In the genomic region with DNA sequence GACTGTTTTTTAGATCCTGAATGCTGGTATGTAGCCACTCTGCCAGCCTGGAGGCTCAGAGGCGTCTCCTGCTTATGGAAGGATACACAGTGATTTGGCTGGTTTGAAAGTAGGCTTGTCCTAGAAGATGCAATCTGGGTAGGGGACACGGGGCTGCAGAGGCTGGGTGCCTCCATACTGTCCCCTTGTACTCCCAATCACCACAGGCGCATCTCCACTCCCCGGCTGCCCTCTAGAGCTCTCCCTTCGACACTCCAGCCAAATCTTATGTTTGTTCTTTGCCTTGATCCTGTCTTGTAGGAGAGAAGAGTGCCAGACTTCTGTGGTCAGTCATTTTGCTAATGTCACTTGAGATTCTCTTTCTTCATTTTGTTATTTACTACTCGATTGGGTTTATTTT, we compare ENCODE assay signal across 15 cellular contexts.
DNase-seq lines count a peak whose midpoint lies in the region; ATAC-seq, FAIRE-seq and TF ChIP-seq lines count a peak whose summit lies in the region.
"Had no signal": no experiment of that assay in that cellular context is flagged by ENCODE, and none has a peak within 500 bp of the region (broad histone marks: within the 10 kb centered on the region; RNA-seq: fewer than 3 reads in every experiment).

No MANE protein-coding gene starts in this region.

- no peak overlapping the region for H3K4me2 ChIP-seq in H1 (ENCODE audit: insufficient read depth in 1 of 2, low read depth in 2 of 2, low read length in 2 of 2)
- no peak overlapping the region for H3K4me2 ChIP-seq in neuronal stem cell (ENCODE audit: insufficient read depth, low read length, poor library complexity, severe bottlenecking)

- H3K18ac ChIP-seq in H1 (ENCODE audit: extremely low read depth, low read length) (no peak overlapping the region), neuronal stem cell (ENCODE audit: low read length) (no peak overlapping the region)

- H3K9me3 Mint-ChIP-seq in WTC11: no peaks in the 10 kb centered on the region

- H3K4me1 Mint-ChIP-seq in WTC11: no peaks in the 10 kb centered on the region
- H3K4me1 Mint-ChIP-seq: CD4-positive, alpha-beta memory T cell had no signal

- TF ChIP-seq RAD21 in H1 (IDR thresholded peaks at IDR 0.05 in 1 of 2, conservative IDR thresholded peaks at IDR 0.05 in 1 of 2; ENCODE audit: low read depth in 2 of 2, low read length in 2 of 2): peak; percentile 32 to 44

- no peaks in the 10 kb centered on the region for H3K79me1 ChIP-seq in H1 (ENCODE audit: low read depth, low read length)
- H3K79me1 ChIP-seq in neuronal stem cell (ENCODE audit: low read depth, low read length): no peaks in the 10 kb centered on the region

- no peak overlapping the region for H3K4me3 Mint-ChIP-seq in WTC11
- H3K4me3 Mint-ChIP-seq: B cell; CD4-positive, alpha-beta memory T cell had no signal

- POLR2A ChIA-PET in WTC11 (lab: Charles Lee) (no interaction called here), H1 (lab: Charles Lee; ENCODE audit: partially characterized antibody) (interaction anchor here (0.5 kb wide), 1 partner anchor 496 kb away, joined by 3 read pairs; no protein-coding TSS in a partner anchor)

- no peak overlapping the region for H2BK15ac ChIP-seq in H1 (ENCODE audit: low read length)
- H2BK15ac ChIP-seq in neuronal stem cell (ENCODE audit: low read length): no peak overlapping the region

- no peak overlapping the region for H3K14ac ChIP-seq in H1 (ENCODE audit: insufficient read length)
- H3K14ac ChIP-seq in neuronal stem cell (ENCODE audit: low read length): no peak overlapping the region

- H2BK5ac ChIP-seq in H1 (ENCODE audit: low read depth, low read length) (no peak overlapping the region), neuronal stem cell (ENCODE audit: low read length) (peak overlapping the region; percentile 4)

- H3K9ac ChIP-seq in H1 (replicated peaks in 1 of 4; ENCODE audit: extremely low read depth in 1 of 4, low read depth in 3 of 4, low read length in 3 of 4) (no peak overlapping the region), neuronal stem cell (ENCODE audit: low read depth, low read length, poor library complexity) (no peak overlapping the region)

- H2BK12ac ChIP-seq in H1 (ENCODE audit: low read depth, low read length) (no peak overlapping the region), neuronal stem cell (ENCODE audit: low read length) (no peak overlapping the region)

- H3K9me3 ChIP-seq in H1 (ENCODE audit: insufficient read depth in 2 of 2, low read depth in 1 of 2, low read length in 1 of 2): no peaks in the 10 kb centered on the region
- no peaks in the 10 kb centered on the region for H3K9me3 ChIP-seq in neuronal stem cell (replicated peaks in 1 of 2; ENCODE audit: control insufficient read depth in 2 of 2, insufficient read depth in 1 of 2, low read depth in 1 of 2, low read length in 2 of 2)

- H3K23ac ChIP-seq in H1 (ENCODE audit: insufficient read length) (no peak overlapping the region), neuronal stem cell (ENCODE audit: low read depth, low read length, poor library complexity) (no peak overlapping the region)

- H2BK120ac ChIP-seq in H1 (replicated peaks; ENCODE audit: low read depth, low read length) (no peak overlapping the region), neuronal stem cell (ENCODE audit: low read depth, low read length) (no peak overlapping the region)

- H4K5ac ChIP-seq in H1 (ENCODE audit: insufficient read length, low read depth, low read length): no peak overlapping the region

- H3K23me2 ChIP-seq in H1 (ENCODE audit: low read depth, low read length): no peaks in the 10 kb centered on the region

- H4K91ac ChIP-seq in H1 (replicated peaks; ENCODE audit: insufficient read length, low read length) (no peak overlapping the region), neuronal stem cell (ENCODE audit: low read depth, low read length, poor library complexity) (no peak overlapping the region)

- no peak for TF ChIP-seq POLR2A in H1 (IDR thresholded peaks at IDR 0.05; ENCODE audit: control extremely low read depth in 1 of 2, low read depth in 2 of 2, low read length in 2 of 2)

- no peak for TF ChIP-seq EP300 in H1 (IDR thresholded peaks at IDR 0.05; ENCODE audit: borderline replicate concordance in 1 of 2, low read depth in 2 of 2, low read length in 2 of 2)

- no peaks in the 10 kb centered on the region for H3K79me2 ChIP-seq in H1 (ENCODE audit: control insufficient read depth in 1 of 2, insufficient read depth in 2 of 2, low read length in 2 of 2)

- no peak overlapping the region for H2BK20ac ChIP-seq in H1 (ENCODE audit: low read length)

- H2AFZ ChIP-seq in H1 (ENCODE audit: low read length) (0 out of 2 replicates have a peak overlapping the region, but pooled peaks have one; percentile 9), neuronal stem cell (ENCODE audit: low read length) (no peak overlapping the region)

- H3K4me1 ChIP-seq in H1 (replicated peaks in 1 of 4; ENCODE audit: control insufficient read depth in 3 of 4, insufficient read depth in 4 of 4, low read length in 3 of 4) (no peaks in the 10 kb centered on the region), neuronal stem cell (ENCODE audit: control insufficient read depth in 2 of 2, insufficient read depth in 1 of 2, low read depth in 1 of 2, low read length in 2 of 2) (no peaks in the 10 kb centered on the region)

- peak; percentile 72 for ATAC-seq in WTC11

- no peaks in the 10 kb centered on the region for H3K27me3 Mint-ChIP-seq in WTC11 (ENCODE audit: low read depth)
- H3K27me3 Mint-ChIP-seq: CD4-positive, alpha-beta memory T cell had no signal

- H4K8ac ChIP-seq in H1 (ENCODE audit: extremely low read depth, insufficient read depth, low read length) (no peak overlapping the region), neuronal stem cell (ENCODE audit: low read depth, low read length) (no peak overlapping the region)

- no peaks in the 10 kb centered on the region for H4K20me1 ChIP-seq in H1 (replicated peaks in 1 of 2; ENCODE audit: control insufficient read depth in 1 of 2, insufficient read depth in 2 of 2, low read length in 2 of 2)

- WGBS in H1 (ENCODE audit: extremely low coverage in 1 of 2, insufficient coverage in 1 of 2, insufficient read length in 1 of 2, insufficient replicate concordance in 2 of 2, low coverage in 1 of 2, low lambda C conversion rate in 2 of 2, missing lambda C conversion rate in 1 of 2), 2 experiments: 87% methylated on average over 6 of the region's 6 CpGs; no CpG with 5 or more reads in 1 of the 2 experiments
- WGBS in neuronal stem cell (ENCODE audit: extremely low coverage in 2 of 2, insufficient read length in 2 of 2, insufficient replicate concordance in 1 of 2), 2 donors: no CpG with 5 or more reads among the region's 6 CpGs

- no peak overlapping the region for H3K27ac Mint-ChIP-seq in WTC11
- H3K27ac Mint-ChIP-seq: B cell had no signal

- H2AK5ac ChIP-seq in H1 (ENCODE audit: low read depth, low read length): no peak overlapping the region
- H2AK5ac ChIP-seq in neuronal stem cell (ENCODE audit: low read depth, low read length): no peak overlapping the region

- CTCF ChIA-PET in WTC11 (lab: Charles Lee) (interaction anchor here (1.4 kb wide), 1 partner anchor 17 kb away, joined by 3 read pairs; no protein-coding TSS in a partner anchor), H1 (lab: Charles Lee; ENCODE audit: partially characterized antibody) (interaction anchor here (1.0 to 1.8 kb wide), 2 partner anchors 16 to 397 kb away, joined by 4 to 9 read pairs; no protein-coding TSS in a partner anchor)

- no peak for FAIRE-seq in H1 (lab: Jason Lieb, UNC)
- FAIRE-seq: D721Med had no signal

- no peaks in the 10 kb centered on the region for H3K36me3 Mint-ChIP-seq in WTC11
- H3K36me3 Mint-ChIP-seq: CD4-positive, alpha-beta memory T cell had no signal

- no peak for DNase-seq in WTC11 (ENCODE audit: low spot score)
- DNase-seq in H1 (ENCODE audit: low read depth in 1 of 2, low spot score in 2 of 2): no peak
- DNase-seq in neuronal stem cell (ENCODE audit: low spot score): no peak
- no peak for DNase-seq in foreskin fibroblast
- no peak for DNase-seq in RKO (ENCODE audit: low spot score)
- DNase-seq in T-helper 9 cell: no peak
- DNase-seq: C1 segment of cervical spinal cord; CD4-positive, alpha-beta memory T cell; COR-L47; DND-41; GDM1; H7 had no signal

- H3K27me3 ChIP-seq in H1 (replicated peaks in 1 of 4; ENCODE audit: control insufficient read depth in 3 of 4, extremely low read depth in 1 of 4, insufficient read depth in 3 of 4, low read length in 3 of 4) (no peaks in the 10 kb centered on the region), neuronal stem cell (ENCODE audit: control insufficient read depth in 3 of 3, insufficient read depth in 3 of 3, low read depth in 1 of 3, low read length in 3 of 3) (no peaks in the 10 kb centered on the region)

- H3K56ac ChIP-seq in H1 (replicated peaks; ENCODE audit: insufficient read length, low read depth, low read length): no peak overlapping the region

- no peak overlapping the region for H3K4ac ChIP-seq in H1 (replicated peaks; ENCODE audit: insufficient read length, low read depth, low read length)
- no peak overlapping the region for H3K4ac ChIP-seq in neuronal stem cell (ENCODE audit: low read length)

- H3K36me3 ChIP-seq in H1 (ENCODE audit: control insufficient read depth in 2 of 4, insufficient read depth in 4 of 4, low read length in 3 of 4) (no peaks in the 10 kb centered on the region), neuronal stem cell (replicated peaks in 1 of 2; ENCODE audit: control insufficient read depth in 2 of 2, insufficient read depth in 2 of 2, low read length in 2 of 2) (no peaks in the 10 kb centered on the region)

- H3K27ac ChIP-seq in C4-2B (peak overlapping the region; percentile 3; the same call in 1 of the 2 replicates), H1 (ENCODE audit: low read depth, low read length) (no peak overlapping the region), neuronal stem cell (replicated peaks; ENCODE audit: low read length) (no peak overlapping the region)

- H3K4me3 ChIP-seq in H1 (ENCODE audit: extremely low read depth in 1 of 4, insufficient read depth in 2 of 4, low read depth in 3 of 4, low read length in 4 of 4): no peak overlapping the region
- no peak overlapping the region for H3K4me3 ChIP-seq in neuronal stem cell (ENCODE audit: low read length in 2 of 2)
- H3K4me3 ChIP-seq in foreskin fibroblast (ENCODE audit: low read depth in 1 of 2, low read length in 2 of 2): no peak overlapping the region

- TF ChIP-seq CTCF in C4-2B (conservative IDR thresholded peaks at IDR 0.05) (no peak), WTC11 (IDR thresholded peaks at IDR 0.05) (no peak), H1 (IDR thresholded peaks at IDR 0.05; ENCODE audit: control extremely low read depth in 1 of 3, insufficient read depth in 1 of 3, low read depth in 1 of 3, low read length in 3 of 3) (no peak; a peak in 1 of 4 replicates), foreskin fibroblast (IDR thresholded peaks at IDR 0.05; ENCODE audit: low read depth, low read length) (no peak)

TF ChIP-seq in H1, 55 proteins besides CTCF, POLR2A, EP300 and RAD21 (continues in another document):
- TF ChIP-seq SIX5 (IDR thresholded peaks at IDR 0.05; ENCODE audit: low read depth, low read length) (no peak), SP1 (IDR thresholded peaks at IDR 0.05; ENCODE audit: low read depth, low read length) (no peak), RFX5 (IDR thresholded peaks at IDR 0.05; ENCODE audit: borderline replicate concordance, low read depth, low read length) (no peak)
